15 cellular contexts compared by ENCODE assay signal in the genomic region with DNA sequence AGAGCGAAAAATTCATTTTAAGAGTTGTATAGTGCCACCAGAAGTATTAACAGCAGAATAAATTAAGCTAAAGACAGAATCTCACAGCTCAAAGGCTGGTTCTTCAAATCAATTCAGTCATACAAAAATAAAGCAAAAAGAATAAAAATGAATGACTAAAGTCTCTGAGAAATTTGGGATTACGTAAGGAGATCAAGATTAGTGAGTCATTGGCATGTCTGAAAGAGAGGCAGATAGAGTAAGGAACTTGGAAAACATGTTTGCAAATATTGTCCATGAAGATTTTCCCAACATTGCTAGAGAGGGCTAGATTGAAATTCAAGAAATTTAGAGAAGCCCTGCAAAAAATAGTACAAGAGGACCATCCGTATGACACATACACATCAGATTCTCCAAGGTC.
"Had no signal": no experiment of that assay in that cellular context is flagged by ENCODE, and none has a peak within 500 bp of the region (broad histone marks: within the 10 kb centered on the region; RNA-seq: fewer than 3 reads in every experiment).

No MANE protein-coding gene starts in this region.

- H3K4me3 ChIP-seq: colonic mucosa, esophagus squamous epithelium, heart left ventricle, lung, pancreas, sigmoid colon, thyroid gland had no signal

- DNase-seq: activated CD4-positive, alpha-beta T cell treated with anti-CD3 and anti-CD28 coated beads, Interleukin-2, amount 10 ng/mL, durations not matched to agents 7 days and 5 days; activated CD8-positive, alpha-beta memory T cell treated with anti-CD3 and anti-CD28 coated beads for 24 hours; activated naive CD4-positive, alpha-beta T cell; caudate nucleus; colonic mucosa; esophagus squamous epithelium; heart left ventricle; left colon; midbrain; pancreas; sigmoid colon; stimulated activated naive B cell treated with anti-CD40 and anti-IgM and Interleukin-4, amounts not matched to agents 10 μg/mL and 1 μg/mL and 100 μg/mL, for 72 hours; T-helper 17 cell; thyroid gland had no signal
